ENCODE assay signal across 8 cellular contexts in the genomic region with DNA sequence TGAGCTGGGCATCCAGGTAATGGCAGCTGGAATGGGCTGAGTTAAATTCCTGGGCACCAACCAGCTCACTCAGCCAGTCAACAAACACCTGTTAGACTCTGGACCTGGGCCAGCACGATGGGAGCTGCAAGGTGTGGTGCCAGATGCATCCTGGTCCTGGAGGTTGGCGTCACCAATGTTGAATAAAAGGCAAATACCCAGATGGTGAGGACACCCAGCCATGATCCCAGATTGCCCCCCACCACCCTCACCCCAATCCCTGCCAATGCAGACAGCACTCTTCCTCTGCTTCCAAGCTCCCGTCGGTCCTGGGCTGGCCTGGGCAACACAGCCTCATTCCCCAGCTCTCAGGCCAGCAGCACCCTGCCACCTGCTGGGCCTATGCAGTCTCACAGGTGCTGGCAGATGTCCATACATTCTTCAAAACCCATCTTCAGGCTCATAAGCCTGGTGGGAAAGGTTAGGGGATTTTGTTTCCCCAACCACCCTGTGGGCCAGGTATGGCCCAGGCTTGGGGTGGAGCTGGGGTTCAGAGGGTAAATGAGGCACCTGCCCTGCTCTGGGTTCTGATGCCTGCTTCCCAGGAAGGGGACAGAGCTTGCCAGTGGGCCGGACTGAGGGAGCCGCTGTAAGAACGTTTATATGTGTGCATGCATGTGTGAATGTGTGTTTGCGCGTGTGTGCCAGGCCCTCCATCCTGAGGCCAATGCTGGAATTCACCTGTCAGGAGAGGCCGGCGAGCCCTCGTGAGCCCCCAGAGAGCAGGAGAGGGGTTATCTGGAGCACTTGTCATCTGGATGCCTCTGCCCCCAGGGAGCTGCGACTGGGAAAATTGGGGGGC. TPM values are rescaled to one million over a fixed set of nuclear protein-coding genes. Genes with fewer than 3 reads are reported as not detected.
DNase-seq lines count a peak whose midpoint lies in the region; ATAC-seq and TF ChIP-seq lines count a peak whose summit lies in the region.

No MANE protein-coding gene starts in this region.

- DNase-seq in cardiac septum (ENCODE audit: low spot score) (peak; percentile 44), left ventricle myocardium superior (no peak), NCI-H1436 treated with DMSO at 0.1 percent for 48 hours (lab: John Stamatoyannopoulos, UW) (peak; percentile 8), cerebellar cortex (ENCODE audit: low spot score) (no peak)
- DNase-seq in activated naive CD8-positive, alpha-beta T cell treated with anti-CD3 and anti-CD28 coated beads, Interleukin-2, amount 50 U/mL, for 24 hours, result no peak

- intact Hi-C loops in cardiac septum (cut with DNase I), result no loop called here
- intact Hi-C loops in left ventricle myocardium superior (cut with micrococcal nuclease), result no loop called here

- no peak for ATAC-seq in left ventricle myocardium superior
- ATAC-seq in activated naive CD8-positive, alpha-beta T cell treated with anti-CD3 and anti-CD28 coated beads, Interleukin-2, amount 50 U/mL, for 24 hours, result peak; percentile 37
- ATAC-seq in HG02763 (IDR thresholded peaks at IDR 0.05; ENCODE audit: unreplicated experiment), result no peak
- no peak for ATAC-seq in GM21360 (IDR thresholded peaks at IDR 0.05; ENCODE audit: unreplicated experiment)

- H3K4me3 Mint-ChIP-seq in activated naive CD8-positive, alpha-beta T cell treated with anti-CD3 and anti-CD28 coated beads, Interleukin-2, amount 50 U/mL, for 24 hours, result no peak overlapping the region

- peak; percentile 58 to 75 for TF ChIP-seq RAD21 in liver (IDR thresholded peaks at IDR 0.05)

- no peaks in the 10 kb centered on the region for H3K27me3 Mint-ChIP-seq in activated naive CD8-positive, alpha-beta T cell treated with anti-CD3 and anti-CD28 coated beads, Interleukin-2, amount 50 U/mL, for 24 hours

- peaks cover 2 to 9% (median 4%) of the 10 kb centered on the region in 4 donors for H3K36me3 ChIP-seq in liver (ENCODE audit: control insufficient read depth in 4 of 4, insufficient read depth in 3 of 4, low read depth in 1 of 4, low read length in 3 of 4)

- peaks cover 10% of the 10 kb centered on the region for H3K36me3 Mint-ChIP-seq in activated naive CD8-positive, alpha-beta T cell treated with anti-CD3 and anti-CD28 coated beads, Interleukin-2, amount 50 U/mL, for 24 hours (ENCODE audit: low read depth)

- peak; percentile 54 for TF ChIP-seq CTCF in liver (IDR thresholded peaks at IDR 0.05; ENCODE audit: low read depth, low read length, missing input control)

- H3K27ac Mint-ChIP-seq in activated naive CD8-positive, alpha-beta T cell treated with anti-CD3 and anti-CD28 coated beads, Interleukin-2, amount 50 U/mL, for 24 hours, result no peak overlapping the region

- H3K27ac ChIP-seq in liver (ENCODE audit: low read depth in 1 of 2, low read length in 2 of 2), result no peak overlapping the region

- 69% methylated on average over 13 of the region's 13 CpGs for WGBS in liver

- H3K9me3 Mint-ChIP-seq in activated naive CD8-positive, alpha-beta T cell treated with anti-CD3 and anti-CD28 coated beads, Interleukin-2, amount 50 U/mL, for 24 hours, result no peaks in the 10 kb centered on the region

- H3K27me3 ChIP-seq in liver (ENCODE audit: control insufficient read depth in 4 of 4, insufficient read depth in 4 of 4, low read length in 3 of 4), result no peaks in the 10 kb centered on the region

- H3K4me1 Mint-ChIP-seq in activated naive CD8-positive, alpha-beta T cell treated with anti-CD3 and anti-CD28 coated beads, Interleukin-2, amount 50 U/mL, for 24 hours, result peaks cover 30% of the 10 kb centered on the region

- H3K4me1 ChIP-seq in liver (ENCODE audit: control insufficient read depth in 4 of 4, insufficient read depth in 4 of 4, low read length in 3 of 4), result peaks cover 10 to 22% (median 14%) of the 10 kb centered on the region in 4 donors

- H3K4me3 ChIP-seq in liver (ENCODE audit: low read depth in 1 of 3, low read length in 3 of 3), result no peak overlapping the region

- no peaks in the 10 kb centered on the region for H3K9me3 ChIP-seq in liver (ENCODE audit: control insufficient read depth in 4 of 4, low read length in 3 of 4)

- H3K9ac ChIP-seq in liver (ENCODE audit: low read depth in 1 of 2, low read length in 2 of 2), result no peak overlapping the region

TF ChIP-seq in liver, 16 proteins besides CTCF, POLR2A, EP300 and RAD21:
- TF ChIP-seq, protein P1, sequence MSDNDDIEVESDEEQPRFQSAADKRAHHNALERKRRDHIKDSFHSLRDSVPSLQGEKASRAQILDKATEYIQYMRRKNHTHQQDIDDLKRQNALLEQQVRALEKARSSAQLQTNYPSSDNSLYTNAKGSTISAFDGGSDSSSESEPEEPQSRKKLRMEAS (IDR thresholded peaks at IDR 0.05), result no peak
- TF ChIP-seq EGR1 (IDR thresholded peaks at IDR 0.05; ENCODE audit: low read depth in 2 of 2) (no peak), GABPA (IDR thresholded peaks at IDR 0.05 in 1 of 2, conservative IDR thresholded peaks at IDR 0.05 in 1 of 2) (no peak), HNF4G (IDR thresholded peaks at IDR 0.05) (no peak), TAF1 (conservative IDR thresholded peaks at IDR 0.05) (no peak), HNF4A (conservative IDR thresholded peaks at IDR 0.05) (no peak)
- TF ChIP-seq, protein P2, sequence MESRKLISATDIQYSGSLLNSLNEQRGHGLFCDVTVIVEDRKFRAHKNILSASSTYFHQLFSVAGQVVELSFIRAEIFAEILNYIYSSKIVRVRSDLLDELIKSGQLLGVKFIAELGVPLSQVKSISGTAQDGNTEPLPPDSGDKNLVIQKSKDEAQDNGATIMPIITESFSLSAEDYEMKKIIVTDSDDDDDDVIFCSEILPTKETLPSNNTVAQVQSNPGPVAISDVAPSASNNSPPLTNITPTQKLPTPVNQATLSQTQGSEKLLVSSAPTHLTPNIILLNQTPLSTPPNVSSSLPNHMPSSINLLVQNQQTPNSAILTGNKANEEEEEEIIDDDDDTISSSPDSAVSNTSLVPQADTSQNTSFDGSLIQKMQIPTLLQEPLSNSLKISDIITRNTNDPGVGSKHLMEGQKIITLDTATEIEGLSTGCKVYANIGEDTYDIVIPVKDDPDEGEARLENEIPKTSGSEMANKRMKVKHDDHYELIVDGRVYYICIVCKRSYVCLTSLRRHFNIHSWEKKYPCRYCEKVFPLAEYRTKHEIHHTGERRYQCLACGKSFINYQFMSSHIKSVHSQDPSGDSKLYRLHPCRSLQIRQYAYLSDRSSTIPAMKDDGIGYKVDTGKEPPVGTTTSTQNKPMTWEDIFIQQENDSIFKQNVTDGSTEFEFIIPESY (IDR thresholded peaks at IDR 0.05), result no peak

RNA-seq across cellular contexts. Expression of a gene that starts 58.0 kb away (rescaled TPM):
- total RNA-seq in cardiac septum (81.8 TPM), left ventricle myocardium superior (100.0 TPM), liver (100 to 1,000 TPM in 1 of 2 donors, 10 to 100 TPM in 1; 60.2 to 192 TPM)
- 10 to 100 TPM; 56.2 to 64.6 TPM for polyA plus RNA-seq in liver

Comparison
In these comparisons a context has a peak if more than half of its experiments do, and no peak if none do; other contexts are left out.
1. DNase-seq: peak in cardiac septum (single experiment) and NCI-H1436 treated with DMSO at 0.1 percent for 48 hours (single experiment); none in left ventricle myocardium superior (single experiment), activated naive CD8-positive, alpha-beta T cell treated with anti-CD3 and anti-CD28 coated beads, Interleukin-2, amount 50 U/mL, for 24 hours (single experiment) and cerebellar cortex (single experiment).